ENCODE assay signal across 8 cellular contexts in the genomic region with DNA sequence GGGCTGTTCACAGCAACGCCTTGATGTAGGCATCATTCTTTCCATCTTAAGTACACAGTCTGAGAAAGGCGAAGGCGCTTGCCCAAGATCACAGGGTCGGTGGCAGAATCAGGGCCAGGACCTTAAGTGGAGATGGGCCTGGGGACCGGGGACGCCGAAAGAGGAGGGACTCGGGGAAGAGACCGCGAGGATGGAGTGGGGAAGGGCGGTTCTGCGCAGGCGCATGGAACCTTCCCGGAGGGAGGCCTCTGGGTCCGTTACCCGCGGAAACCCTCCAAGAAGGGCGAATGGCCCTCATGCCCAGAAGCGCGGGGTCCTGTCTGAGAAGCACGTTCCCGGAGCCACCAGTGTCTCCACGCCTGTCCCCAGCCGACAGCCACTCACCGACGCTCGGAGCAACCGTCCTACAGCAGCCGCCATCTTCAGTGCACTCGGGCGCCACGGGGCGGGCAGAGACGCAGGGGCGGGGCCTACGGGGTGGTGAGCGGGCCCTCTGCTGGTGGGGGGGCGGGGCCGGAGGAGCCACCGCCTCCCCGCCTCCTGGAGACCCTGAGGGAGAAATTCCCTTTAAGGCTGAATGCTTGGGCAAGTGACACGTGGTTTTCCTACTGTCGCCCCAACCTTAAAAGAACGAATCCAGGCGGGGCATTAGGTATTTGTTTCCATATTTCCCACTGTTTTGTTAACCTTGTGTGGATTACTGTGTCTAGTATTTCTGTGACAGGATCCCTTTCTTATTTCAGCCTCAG. TPM values are rescaled to one million over a fixed set of nuclear protein-coding genes. Genes with fewer than 3 reads are reported as not detected.
A peak's percentile ranks its signal among the peaks of the same experiment; 100 is the strongest.
DNase-seq lines count a peak whose midpoint lies in the region; ATAC-seq and TF ChIP-seq lines count a peak whose summit lies in the region.

A gene (minus strand): TSS at position 442 of the 749 bp plus-strand sequence. CDS start 22 bp downstream, at position 420.

- TF ChIP-seq POLR2A in tibial nerve (IDR thresholded peaks at IDR 0.05): peak; percentile 56 to 77

- H3K4me1 ChIP-seq in parathyroid adenoma (peaks cover 19% of the 10 kb centered on the region), tibial nerve (peaks cover 0 to 33% (median 14%) of the 10 kb centered on the region in 4 donors)

- H3K27me3 ChIP-seq in parathyroid adenoma (ENCODE audit: control insufficient read depth, insufficient read depth, low read length): no peaks in the 10 kb centered on the region
- H3K27me3 ChIP-seq in tibial nerve: no peaks in the 10 kb centered on the region

- TF ChIP-seq CTCF in GM10266 (IDR thresholded peaks at IDR 0.05; ENCODE audit: control insufficient read depth, insufficient read depth, low read depth, missing control alignments) (no peak), parathyroid adenoma (IDR thresholded peaks at IDR 0.05) (peak; percentile 32), tibial nerve (IDR thresholded peaks at IDR 0.05) (peak in 4 of 5 experiments; percentile 15 to 48 (median 30))

- peaks cover 39% of the 10 kb centered on the region for H3K4me1 Mint-ChIP-seq in activated naive CD8-positive, alpha-beta T cell (ENCODE audit: low read depth)

- TF ChIP-seq EP300 in tibial nerve (IDR thresholded peaks at IDR 0.05): peak in 1 of 2 donors; percentile 96

- peak within 1 kb of the TSS; percentile 78 for H3K27ac ChIP-seq in parathyroid adenoma
- H3K27ac ChIP-seq in tibial nerve: peak within 1 kb of the TSS; percentile 83 to 97 (median 92)

- H3K4me3 ChIP-seq in parathyroid adenoma (ENCODE audit: low read depth, low read length) (peak within 1 kb of the TSS; percentile 77), tibial nerve (peak within 1 kb of the TSS; percentile 59 to 82 (median 66))

- ATAC-seq in HG02610 (IDR thresholded peaks at IDR 0.05; ENCODE audit: unreplicated experiment): peak; percentile 78

- no peaks in the 10 kb centered on the region for H3K79me2 ChIP-seq in parathyroid adenoma

- peak within 1 kb of the TSS; percentile 69 for H3K4me2 ChIP-seq in parathyroid adenoma (ENCODE audit: low read length)

- H3K36me3 Mint-ChIP-seq in activated naive CD8-positive, alpha-beta T cell: peaks cover 6% of the 10 kb centered on the region

- H3K27ac Mint-ChIP-seq in activated naive CD8-positive, alpha-beta T cell: peak within 1 kb of the TSS; percentile 98

- no peaks in the 10 kb centered on the region for H3K9me3 Mint-ChIP-seq in activated naive CD8-positive, alpha-beta T cell (ENCODE audit: low read depth)

- DNase-seq in GM10266 (ENCODE audit: extremely low spot score): peak; percentile 92
- peak; percentile 90 for DNase-seq in NCI-H1092 treated with DMSO at 0.1 percent for 48 hours (lab: John Stamatoyannopoulos, UW)
- peak; percentile 79 for DNase-seq in SKM-1 (lab: John Stamatoyannopoulos, UW; ENCODE audit: unreplicated experiment)
- peak; percentile 84 to 97 (median 94) for DNase-seq in head of caudate nucleus
- DNase-seq in tibial nerve (ENCODE audit: low spot score in 2 of 2): peak; percentile 90

- intact Hi-C loops in head of caudate nucleus (cut with DNase I): no loop called here

- no peaks in the 10 kb centered on the region for H3K27me3 Mint-ChIP-seq in activated naive CD8-positive, alpha-beta T cell

- H2AFZ ChIP-seq in parathyroid adenoma: peak within 1 kb of the TSS; percentile 71

- H3K9ac ChIP-seq in parathyroid adenoma: no peak within 1 kb of the TSS

- 0 to 1% methylated on average over 18 to 25 of the region's 45 CpGs for WGBS in tibial nerve, 2 donors

- no peaks in the 10 kb centered on the region for H3K36me3 ChIP-seq in parathyroid adenoma (ENCODE audit: control insufficient read depth, insufficient read depth, low read length)
- H3K36me3 ChIP-seq in tibial nerve: peaks cover 0 to 20% (median 2%) of the 10 kb centered on the region in 3 donors

- peak within 1 kb of the TSS; percentile 97 for H3K4me3 Mint-ChIP-seq in activated naive CD8-positive, alpha-beta T cell

- H3K9me3 ChIP-seq in parathyroid adenoma (ENCODE audit: control insufficient read depth, low read length) (no peaks in the 10 kb centered on the region), tibial nerve (no peaks in the 10 kb centered on the region)

RNA-seq across cellular contexts. Expression of the gene that starts here (rescaled TPM):
- total RNA-seq in tibial nerve: 10 to 100 TPM; 79.5 to 93.3 (median 84.2) TPM

Comparison
In these comparisons a context has a peak if more than half of its experiments do, and no peak if none do; other contexts are left out.
1. Peak in every context shown above with its lines: DNase-seq, ATAC-seq, H3K4me3 ChIP-seq and H3K27ac ChIP-seq.